ENCODE assay signal across 18 cellular contexts in the genomic region with DNA sequence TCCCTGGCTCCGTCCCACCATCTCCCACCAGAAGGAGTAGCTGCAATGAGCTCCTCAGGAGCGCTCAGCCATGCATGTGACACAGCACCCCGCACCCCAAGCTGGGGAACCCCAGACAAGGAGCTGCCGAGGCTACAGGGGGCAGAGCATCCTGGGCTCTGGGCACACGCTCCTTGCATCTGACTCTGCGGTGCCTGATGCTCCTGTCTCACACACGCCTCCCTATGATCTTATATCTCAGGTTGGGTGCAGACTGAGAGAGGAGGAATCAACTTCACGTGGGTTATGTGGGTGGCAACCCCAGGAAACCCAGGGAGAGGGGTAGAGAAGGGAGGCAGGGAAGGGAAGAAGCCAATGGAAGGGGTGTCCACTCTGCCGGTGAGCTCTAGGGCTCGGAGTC.
"Had no signal": no experiment of that assay in that cellular context is flagged by ENCODE, and none has a peak within 500 bp of the region (broad histone marks: within the 10 kb centered on the region; RNA-seq: fewer than 3 reads in every experiment).

No MANE protein-coding gene starts in this region.

- H3K4me3 Mint-ChIP-seq: activated CD4-positive, alpha-beta T cell treated with anti-CD3 and anti-CD28 coated beads for 36 hours; activated CD8-positive, alpha-beta T cell treated with anti-CD3 and anti-CD28 coated beads for 36 hours; activated T-cell treated with anti-CD3 and anti-CD28 coated beads, Interleukin-2, amount 50 U/mL, for 4 hours; effector memory CD8-positive, alpha-beta T cell; naive B cell had no signal

- H3K27me3 ChIP-seq: gastrocnemius medialis, transverse colon had no signal

- DNase-seq: activated CD8-positive, alpha-beta T cell treated with anti-CD3 and anti-CD28 coated beads for 36 hours; activated effector memory CD4-positive, alpha-beta T cell treated with Interleukin-2 at 50 U/mL for 16 hours; activated naive CD4-positive, alpha-beta T cell treated with anti-CD3 and anti-CD28 coated beads, Interleukin-2, amount 50 U/mL, for 16 hours; activated T-cell treated with anti-CD3 and anti-CD28 coated beads, Interleukin-2, amount 50 U/mL, for 4 hours; effector memory CD8-positive, alpha-beta T cell; gastrocnemius medialis; midbrain; naive B cell; posterior cingulate gyrus; stimulated activated CD4-positive, alpha-beta T cell treated with anti-CD3 and anti-CD28 coated beads, Interleukin-15, amount 100 ng/mL, for 24 hours; stimulated activated CD4-positive, alpha-beta T cell treated with anti-CD3 and anti-CD28 coated beads, Interleukin-4, amount 100 ng/mL, for 24 hours; stimulated activated naive CD4-positive, alpha-beta T cell treated with Interleukin-2 at 50 U/mL for 16 hours; T1000; transverse colon had no signal

- H3K36me3 Mint-ChIP-seq: naive B cell had no signal

- H3K27ac ChIP-seq: epithelial cell of prostate had no signal

- H3K27ac Mint-ChIP-seq: activated CD4-positive, alpha-beta T cell treated with anti-CD3 and anti-CD28 coated beads for 36 hours; activated CD8-positive, alpha-beta T cell treated with anti-CD3 and anti-CD28 coated beads for 36 hours had no signal

- ATAC-seq: activated CD8-positive, alpha-beta T cell treated with anti-CD3 and anti-CD28 coated beads for 36 hours; effector memory CD8-positive, alpha-beta T cell; gastrocnemius medialis had no signal

- H3K9me3 Mint-ChIP-seq: activated CD8-positive, alpha-beta T cell treated with anti-CD3 and anti-CD28 coated beads for 36 hours; activated T-cell treated with anti-CD3 and anti-CD28 coated beads, Interleukin-2, amount 50 U/mL, for 4 hours; effector memory CD8-positive, alpha-beta T cell; naive B cell had no signal

- H3K4me3 ChIP-seq: gastrocnemius medialis, lung, skin epidermis, transverse colon had no signal

- H3K9me3 ChIP-seq: gastrocnemius medialis, transverse colon had no signal

- H3K36me3 ChIP-seq: gastrocnemius medialis, transverse colon had no signal

- H3K27me3 Mint-ChIP-seq: activated CD4-positive, alpha-beta T cell treated with anti-CD3 and anti-CD28 coated beads for 36 hours; activated CD8-positive, alpha-beta T cell treated with anti-CD3 and anti-CD28 coated beads for 36 hours; effector memory CD8-positive, alpha-beta T cell had no signal
